Comparison of ENCODE assay signal across 26 cellular contexts in the genomic region with DNA sequence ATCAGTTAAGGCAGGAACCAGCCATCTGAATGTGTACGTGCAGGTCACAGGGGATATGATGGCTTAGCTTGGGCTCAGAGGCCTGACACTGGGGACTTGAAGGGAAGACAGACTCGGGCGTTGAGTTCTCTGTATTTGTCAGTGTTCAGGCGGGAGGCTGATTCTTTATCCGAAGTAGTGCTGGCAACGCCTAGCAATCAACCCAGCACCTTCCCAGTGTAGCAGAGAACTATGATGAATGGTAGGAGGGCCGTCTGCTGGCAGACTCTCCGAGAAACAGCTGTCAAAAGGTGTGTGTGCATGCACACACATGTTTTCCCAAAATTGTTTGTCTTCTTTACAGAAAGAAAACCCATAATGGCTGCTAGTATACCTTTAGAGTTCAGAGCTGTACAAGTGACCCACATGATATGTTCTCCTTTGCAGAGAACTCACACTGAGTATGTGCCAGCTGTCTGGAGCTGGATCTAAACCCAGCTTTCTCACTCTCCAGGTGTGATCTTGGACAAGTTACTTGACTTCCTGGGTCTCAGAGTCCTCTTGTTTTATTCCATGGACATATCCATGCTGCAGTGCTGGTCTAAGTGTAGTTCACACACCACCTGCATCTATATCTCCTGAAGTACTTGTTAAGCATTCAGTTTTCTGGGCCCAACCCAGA.
DNase-seq lines count a peak whose midpoint lies in the region; FAIRE-seq and TF ChIP-seq lines count a peak whose summit lies in the region.
"Had no signal": no experiment of that assay in that cellular context is flagged by ENCODE, and none has a peak within 500 bp of the region (broad histone marks: within the 10 kb centered on the region; RNA-seq: fewer than 3 reads in every experiment).

No MANE protein-coding gene starts in this region.

- no peaks in the 10 kb centered on the region for H3K27me3 ChIP-seq in HUES64 (ENCODE audit: insufficient read depth, low read length)
- H3K27me3 ChIP-seq in iPS-20b (ENCODE audit: insufficient read depth, low read length): no peaks in the 10 kb centered on the region
- no peaks in the 10 kb centered on the region for H3K27me3 ChIP-seq in vagina
- H3K27me3 ChIP-seq in ascending aorta: no peaks in the 10 kb centered on the region
- peaks cover 2 to 4% of the 10 kb centered on the region in 2 donors for H3K27me3 ChIP-seq in small intestine (ENCODE audit: control insufficient read depth in 2 of 2, insufficient read depth in 2 of 2, low read length in 2 of 2)
- H3K27me3 ChIP-seq in MM.1S (replicated peaks; ENCODE audit: insufficient read depth, low read length): no peaks in the 10 kb centered on the region
- H3K27me3 ChIP-seq: SJSA1 had no signal

- intact Hi-C loops in vagina (cut with DNase I): no loop called here
- intact Hi-C loops in ascending aorta (cut with DNase I): no loop called here

- no peaks in the 10 kb centered on the region for H3F3A ChIP-seq in MM.1S (ENCODE audit: insufficient read depth, low read length)

- no peak overlapping the region for H3K4me3 ChIP-seq in HUES64 (ENCODE audit: low read length)
- H3K4me3 ChIP-seq in iPS-20b (ENCODE audit: low read length): peak overlapping the region; percentile 10; the same call in 1 of the 2 replicates
- no peak overlapping the region for H3K4me3 ChIP-seq in vagina
- H3K4me3 ChIP-seq in ascending aorta: no peak overlapping the region
- H3K4me3 ChIP-seq in small intestine (ENCODE audit: low read depth in 1 of 2, low read length in 2 of 2): no peak overlapping the region
- H3K4me3 ChIP-seq in MM.1S (ENCODE audit: low read length): no peak overlapping the region
- H3K4me3 ChIP-seq: GM12878, HAP-1, SJSA1 had no signal

- H3K9me3 ChIP-seq in HUES64 (ENCODE audit: insufficient read depth, low read depth, low read length) (no peaks in the 10 kb centered on the region), iPS-20b (ENCODE audit: insufficient read depth, low read depth, low read length) (no peaks in the 10 kb centered on the region), vagina (no peaks in the 10 kb centered on the region), ascending aorta (no peaks in the 10 kb centered on the region), small intestine (ENCODE audit: control insufficient read depth, low read depth) (no peaks in the 10 kb centered on the region), MM.1S (replicated peaks; ENCODE audit: insufficient read depth, low read length) (no peaks in the 10 kb centered on the region)
- H3K9me3 ChIP-seq: HAP-1, SJSA1 had no signal

- TF ChIP-seq POLR2A in vagina (IDR thresholded peaks at IDR 0.05): no peak

- no peak overlapping the region for H3K4me2 ChIP-seq in MM.1S (ENCODE audit: low read depth, low read length)

- H3K27ac ChIP-seq in HUES64 (ENCODE audit: low read depth, low read length): peak overlapping the region; percentile 66; the same call in 1 of the 2 replicates
- no peak overlapping the region for H3K27ac ChIP-seq in iPS-20b (ENCODE audit: low read length)
- H3K27ac ChIP-seq in vagina: no peak overlapping the region
- no peak overlapping the region for H3K27ac ChIP-seq in ascending aorta
- no peak overlapping the region for H3K27ac ChIP-seq in small intestine (ENCODE audit: low read depth in 1 of 2, low read length in 1 of 2)
- no peak overlapping the region for H3K27ac ChIP-seq in MM.1S (ENCODE audit: low read length)
- H3K27ac ChIP-seq: SJSA1 had no signal

- H3K9me2 ChIP-seq in MM.1S (replicated peaks; ENCODE audit: insufficient read depth, low read length): no peaks in the 10 kb centered on the region

- WGBS in HUES64: 40% methylated on average over 8 of the region's 8 CpGs
- 47 to 70% (median 66%) methylated on average over 8 of the region's 8 CpGs for WGBS in small intestine, 3 donors

- TF ChIP-seq CTCF in vagina (IDR thresholded peaks at IDR 0.05) (no peak), ascending aorta (IDR thresholded peaks at IDR 0.05) (no peak), GM13976 (IDR thresholded peaks at IDR 0.05; ENCODE audit: borderline replicate concordance, control extremely low read depth, extremely low read depth, insufficient read depth, missing control alignments) (no peak), MM.1S (IDR thresholded peaks at IDR 0.05; ENCODE audit: low read length) (no peak)

- no peaks in the 10 kb centered on the region for H3K36me3 ChIP-seq in HUES64 (ENCODE audit: insufficient read depth, low read length)
- H3K36me3 ChIP-seq in iPS-20b (ENCODE audit: insufficient read depth, low read depth, low read length): no peaks in the 10 kb centered on the region
- H3K36me3 ChIP-seq in vagina: no peaks in the 10 kb centered on the region
- H3K36me3 ChIP-seq in ascending aorta: no peaks in the 10 kb centered on the region
- no peaks in the 10 kb centered on the region for H3K36me3 ChIP-seq in small intestine (ENCODE audit: control insufficient read depth in 2 of 2, insufficient read depth in 2 of 2, low read length in 2 of 2)
- H3K36me3 ChIP-seq in MM.1S (replicated peaks; ENCODE audit: insufficient read depth, low read length): no peaks in the 10 kb centered on the region
- H3K36me3 ChIP-seq: HAP-1, SJSA1 had no signal

- H3K4me1 ChIP-seq in HUES64 (ENCODE audit: insufficient read depth, low read length) (peaks cover 42% of the 10 kb centered on the region), iPS-20b (ENCODE audit: insufficient read depth, low read length) (peaks cover 38% of the 10 kb centered on the region), vagina (no peaks in the 10 kb centered on the region), ascending aorta (no peaks in the 10 kb centered on the region), small intestine (ENCODE audit: control insufficient read depth in 2 of 2, insufficient read depth in 1 of 2, low read depth in 1 of 2, low read length in 1 of 2) (no peaks in the 10 kb centered on the region), MM.1S (ENCODE audit: low read length) (no peaks in the 10 kb centered on the region)
- H3K4me1 ChIP-seq: SJSA1 had no signal

- H3K9ac ChIP-seq in HUES64 (ENCODE audit: low read depth, low read length): no peak overlapping the region
- peak overlapping the region; percentile 23; the same call in 1 of the 2 replicates for H3K9ac ChIP-seq in iPS-20b (ENCODE audit: low read depth, low read length)
- H3K9ac ChIP-seq in MM.1S (ENCODE audit: low read length): no peak overlapping the region

- no peaks in the 10 kb centered on the region for H4K20me1 ChIP-seq in MM.1S (ENCODE audit: insufficient read depth, low read length)

- no peak for FAIRE-seq in small intestine (lab: Jason Lieb, UNC)
- FAIRE-seq: GM12878 had no signal

- no peaks in the 10 kb centered on the region for H3K79me2 ChIP-seq in MM.1S (ENCODE audit: low read length)

- in situ Hi-C loops in GM13976 (cut with MboI; ENCODE audit: low sequenced_read_pairs, unreplicated experiment): no loop called here

- no peak overlapping the region for H2AFZ ChIP-seq in MM.1S (ENCODE audit: low read length)

- DNase-seq in ecto neural progenitor cell (ENCODE audit: low spot score) (peak; percentile 23), vagina (ENCODE audit: extremely low spot score in 2 of 2) (peak; percentile 46 to 77), ascending aorta (ENCODE audit: low spot score in 2 of 2) (no peak), small intestine (no peak), GM13976 (ENCODE audit: low spot score) (no peak), MM.1S (no peak)
- DNase-seq: C1 segment of cervical spinal cord; CD4-positive, alpha-beta memory T cell; COR-L47; DMS79; EL; GDM1; Karpas-422; NCI-H1092 treated with DMSO at 0.1 percent for 48 hours; NCI-H1436 treated with DMSO at 0.1 percent for 48 hours; NCI-H187 treated with DMSO at 0.1 percent for 48 hours; NCI-H2107; NCI-H446 treated with DMSO at 0.1 percent for 48 hours; NCI-H526; Right ventricle myocardium superior; RPMI8226 had no signal

Comparison
In these comparisons a context has a peak if more than half of its experiments do, and no peak if none do; other contexts are left out.
1. DNase-seq: peak in ecto neural progenitor cell (single experiment) and vagina (2 of 2); none in ascending aorta (0 of 2), small intestine (single experiment), GM13976 (single experiment) and MM.1S (single experiment).